ENCODE assay signal across 1 cellular context in the genomic region with DNA sequence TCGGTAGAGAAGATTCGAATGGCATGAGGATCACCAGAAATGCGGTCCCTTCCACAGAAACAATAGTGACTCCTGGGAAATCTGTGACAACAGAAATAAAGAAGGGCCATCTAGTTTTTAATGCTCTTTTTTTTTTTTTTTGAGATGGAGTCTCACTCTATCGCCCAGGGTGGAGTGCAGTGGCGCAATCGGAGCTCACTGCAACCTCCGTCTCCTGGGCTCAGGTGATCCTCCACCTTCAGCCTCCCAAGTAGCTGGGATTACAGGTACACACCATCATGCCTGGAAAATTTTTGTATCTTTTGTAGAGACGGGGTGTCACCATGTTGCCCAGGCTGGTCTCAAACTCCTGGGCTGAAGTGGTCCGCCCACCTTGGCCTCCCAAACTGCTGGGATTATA.
A peak's percentile ranks its signal among the peaks of the same experiment; 100 is the strongest.
TF ChIP-seq lines count a peak whose summit lies in the region.

No MANE protein-coding gene starts in this region.

TF ChIP-seq in HepG2, 621 proteins besides CTCF, POLR2A, EP300 and RAD21 (continued from another document):
- TF ChIP-seq BORCS8-MEF2B (CRISPR knock-in tag; IDR thresholded peaks at IDR 0.05) (no peak), ZFX (CRISPR knock-in tag; IDR thresholded peaks at IDR 0.05; ENCODE audit: low read depth) (no peak), ZNF777 (CRISPR knock-in tag; IDR thresholded peaks at IDR 0.05) (0 out of 2 replicates have a peak, but pooled peaks have one; percentile 9)
